ENCODE assay signal across 1 cellular context in genomic region chr9:133478851-133479711, GRCh38.
TF ChIP-seq lines count a peak whose summit lies in the region.

A gene with protein sequence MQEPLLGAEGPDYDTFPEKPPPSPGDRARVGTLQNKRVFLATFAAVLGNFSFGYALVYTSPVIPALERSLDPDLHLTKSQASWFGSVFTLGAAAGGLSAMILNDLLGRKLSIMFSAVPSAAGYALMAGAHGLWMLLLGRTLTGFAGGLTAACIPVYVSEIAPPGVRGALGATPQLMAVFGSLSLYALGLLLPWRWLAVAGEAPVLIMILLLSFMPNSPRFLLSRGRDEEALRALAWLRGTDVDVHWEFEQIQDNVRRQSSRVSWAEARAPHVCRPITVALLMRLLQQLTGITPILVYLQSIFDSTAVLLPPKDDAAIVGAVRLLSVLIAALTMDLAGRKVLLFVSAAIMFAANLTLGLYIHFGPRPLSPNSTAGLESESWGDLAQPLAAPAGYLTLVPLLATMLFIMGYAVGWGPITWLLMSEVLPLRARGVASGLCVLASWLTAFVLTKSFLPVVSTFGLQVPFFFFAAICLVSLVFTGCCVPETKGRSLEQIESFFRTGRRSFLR (minus strand): TSS chr9:133479099. CDS start chr9:133479059, 40 bp downstream.

TF ChIP-seq in GM12878, 131 proteins besides CTCF, POLR2A, EP300 and RAD21 (continued from another document and continues in another):
- TF ChIP-seq, protein P1, sequence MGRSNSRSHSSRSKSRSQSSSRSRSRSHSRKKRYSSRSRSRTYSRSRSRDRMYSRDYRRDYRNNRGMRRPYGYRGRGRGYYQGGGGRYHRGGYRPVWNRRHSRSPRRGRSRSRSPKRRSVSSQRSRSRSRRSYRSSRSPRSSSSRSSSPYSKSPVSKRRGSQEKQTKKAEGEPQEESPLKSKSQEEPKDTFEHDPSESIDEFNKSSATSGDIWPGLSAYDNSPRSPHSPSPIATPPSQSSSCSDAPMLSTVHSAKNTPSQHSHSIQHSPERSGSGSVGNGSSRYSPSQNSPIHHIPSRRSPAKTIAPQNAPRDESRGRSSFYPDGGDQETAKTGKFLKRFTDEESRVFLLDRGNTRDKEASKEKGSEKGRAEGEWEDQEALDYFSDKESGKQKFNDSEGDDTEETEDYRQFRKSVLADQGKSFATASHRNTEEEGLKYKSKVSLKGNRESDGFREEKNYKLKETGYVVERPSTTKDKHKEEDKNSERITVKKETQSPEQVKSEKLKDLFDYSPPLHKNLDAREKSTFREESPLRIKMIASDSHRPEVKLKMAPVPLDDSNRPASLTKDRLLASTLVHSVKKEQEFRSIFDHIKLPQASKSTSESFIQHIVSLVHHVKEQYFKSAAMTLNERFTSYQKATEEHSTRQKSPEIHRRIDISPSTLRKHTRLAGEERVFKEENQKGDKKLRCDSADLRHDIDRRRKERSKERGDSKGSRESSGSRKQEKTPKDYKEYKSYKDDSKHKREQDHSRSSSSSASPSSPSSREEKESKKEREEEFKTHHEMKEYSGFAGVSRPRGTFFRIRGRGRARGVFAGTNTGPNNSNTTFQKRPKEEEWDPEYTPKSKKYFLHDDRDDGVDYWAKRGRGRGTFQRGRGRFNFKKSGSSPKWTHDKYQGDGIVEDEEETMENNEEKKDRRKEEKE (IDR thresholded peaks at IDR 0.05): no peak
- no peak for TF ChIP-seq ZNF622 (IDR thresholded peaks at IDR 0.05)
- no peak for TF ChIP-seq REST (IDR thresholded peaks at IDR 0.05; ENCODE audit: low read depth, low read length)
- no peak for TF ChIP-seq CEBPB (IDR thresholded peaks at IDR 0.05; ENCODE audit: borderline replicate concordance in 1 of 2, low read depth in 2 of 2, low read length in 2 of 2)
- no peak for TF ChIP-seq SUPT20H (IDR thresholded peaks at IDR 0.05; ENCODE audit: borderline replicate concordance, control insufficient read depth, low read depth, low read length)
- TF ChIP-seq PBX3 (IDR thresholded peaks at IDR 0.05; ENCODE audit: insufficient replicate concordance, low read depth, low read length): no peak
- no peak for TF ChIP-seq RB1 (IDR thresholded peaks at IDR 0.05; ENCODE audit: borderline replicate concordance)
- peak; percentile 23; the same call in 1 of the 2 replicates for TF ChIP-seq ZNF687 (IDR thresholded peaks at IDR 0.05)
- TF ChIP-seq ZNF274 (IDR thresholded peaks at IDR 0.05; ENCODE audit: insufficient read depth, insufficient read length): no peak
- TF ChIP-seq STAT1 (conservative IDR thresholded peaks at IDR 0.05): no peak
- TF ChIP-seq ZNF217 (IDR thresholded peaks at IDR 0.05): no peak
- TF ChIP-seq ZZZ3 (IDR thresholded peaks at IDR 0.05; ENCODE audit: control insufficient read depth, insufficient read length, low read depth): no peak
- peak; percentile 88 for TF ChIP-seq NR2F1 (conservative IDR thresholded peaks at IDR 0.05)
- no peak for TF ChIP-seq WRNIP1 (IDR thresholded peaks at IDR 0.05; ENCODE audit: borderline replicate concordance, low read depth, low read length)
- no peak for TF ChIP-seq HDGF (IDR thresholded peaks at IDR 0.05)
- TF ChIP-seq SMAD5 (IDR thresholded peaks at IDR 0.05; ENCODE audit: low read depth): no peak; the same call in 1 of the 2 replicates
- TF ChIP-seq, protein P2, sequence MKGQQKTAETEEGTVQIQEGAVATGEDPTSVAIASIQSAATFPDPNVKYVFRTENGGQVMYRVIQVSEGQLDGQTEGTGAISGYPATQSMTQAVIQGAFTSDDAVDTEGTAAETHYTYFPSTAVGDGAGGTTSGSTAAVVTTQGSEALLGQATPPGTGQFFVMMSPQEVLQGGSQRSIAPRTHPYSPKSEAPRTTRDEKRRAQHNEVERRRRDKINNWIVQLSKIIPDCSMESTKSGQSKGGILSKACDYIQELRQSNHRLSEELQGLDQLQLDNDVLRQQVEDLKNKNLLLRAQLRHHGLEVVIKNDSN (IDR thresholded peaks at IDR 0.05; ENCODE audit: borderline replicate concordance, extremely low read length, insufficient read depth, low read depth, low read length): no peak
- TF ChIP-seq GATAD2B (conservative IDR thresholded peaks at IDR 0.05; ENCODE audit: low read depth): peak; percentile 84
- no peak for TF ChIP-seq MEF2A (IDR thresholded peaks at IDR 0.05; ENCODE audit: insufficient read depth, low read depth, low read length)
- no peak for TF ChIP-seq PRDM15 (CRISPR knock-in tag; IDR thresholded peaks at IDR 0.05)
- no peak for TF ChIP-seq MYC (IDR thresholded peaks at IDR 0.05; ENCODE audit: insufficient read depth, insufficient read length, insufficient replicate concordance, low read length, severe bottlenecking)
- TF ChIP-seq, protein P3, sequence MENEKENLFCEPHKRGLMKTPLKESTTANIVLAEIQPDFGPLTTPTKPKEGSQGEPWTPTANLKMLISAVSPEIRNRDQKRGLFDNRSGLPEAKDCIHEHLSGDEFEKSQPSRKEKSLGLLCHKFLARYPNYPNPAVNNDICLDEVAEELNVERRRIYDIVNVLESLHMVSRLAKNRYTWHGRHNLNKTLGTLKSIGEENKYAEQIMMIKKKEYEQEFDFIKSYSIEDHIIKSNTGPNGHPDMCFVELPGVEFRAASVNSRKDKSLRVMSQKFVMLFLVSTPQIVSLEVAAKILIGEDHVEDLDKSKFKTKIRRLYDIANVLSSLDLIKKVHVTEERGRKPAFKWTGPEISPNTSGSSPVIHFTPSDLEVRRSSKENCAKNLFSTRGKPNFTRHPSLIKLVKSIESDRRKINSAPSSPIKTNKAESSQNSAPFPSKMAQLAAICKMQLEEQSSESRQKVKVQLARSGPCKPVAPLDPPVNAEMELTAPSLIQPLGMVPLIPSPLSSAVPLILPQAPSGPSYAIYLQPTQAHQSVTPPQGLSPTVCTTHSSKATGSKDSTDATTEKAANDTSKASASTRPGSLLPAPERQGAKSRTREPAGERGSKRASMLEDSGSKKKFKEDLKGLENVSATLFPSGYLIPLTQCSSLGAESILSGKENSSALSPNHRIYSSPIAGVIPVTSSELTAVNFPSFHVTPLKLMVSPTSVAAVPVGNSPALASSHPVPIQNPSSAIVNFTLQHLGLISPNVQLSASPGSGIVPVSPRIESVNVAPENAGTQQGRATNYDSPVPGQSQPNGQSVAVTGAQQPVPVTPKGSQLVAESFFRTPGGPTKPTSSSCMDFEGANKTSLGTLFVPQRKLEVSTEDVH (IDR thresholded peaks at IDR 0.05; ENCODE audit: low read depth, partially characterized antibody): no peak
- no peak for TF ChIP-seq SMARCA5 (IDR thresholded peaks at IDR 0.05)
- no peak for TF ChIP-seq MYB (IDR thresholded peaks at IDR 0.05; ENCODE audit: borderline replicate concordance, low read depth, low read length)
- no peak for TF ChIP-seq EZH2 (IDR thresholded peaks at IDR 0.05; ENCODE audit: borderline replicate concordance, control insufficient read depth, low read depth, low read length)
- TF ChIP-seq, protein P4, sequence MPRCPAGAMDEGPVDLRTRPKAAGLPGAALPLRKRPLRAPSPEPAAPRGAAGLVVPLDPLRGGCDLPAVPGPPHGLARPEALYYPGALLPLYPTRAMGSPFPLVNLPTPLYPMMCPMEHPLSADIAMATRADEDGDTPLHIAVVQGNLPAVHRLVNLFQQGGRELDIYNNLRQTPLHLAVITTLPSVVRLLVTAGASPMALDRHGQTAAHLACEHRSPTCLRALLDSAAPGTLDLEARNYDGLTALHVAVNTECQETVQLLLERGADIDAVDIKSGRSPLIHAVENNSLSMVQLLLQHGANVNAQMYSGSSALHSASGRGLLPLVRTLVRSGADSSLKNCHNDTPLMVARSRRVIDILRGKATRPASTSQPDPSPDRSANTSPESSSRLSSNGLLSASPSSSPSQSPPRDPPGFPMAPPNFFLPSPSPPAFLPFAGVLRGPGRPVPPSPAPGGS (IDR thresholded peaks at IDR 0.05; ENCODE audit: borderline replicate concordance, insufficient read depth, low read depth, low read length, poor library complexity, severe bottlenecking): no peak
- no peak for TF ChIP-seq BRCA1 (IDR thresholded peaks at IDR 0.05; ENCODE audit: low read depth, low read length)
- no peak for TF ChIP-seq CREM (IDR thresholded peaks at IDR 0.05; ENCODE audit: low read depth)
